ENCODE assay signal across 8 cellular contexts in the genomic region with DNA sequence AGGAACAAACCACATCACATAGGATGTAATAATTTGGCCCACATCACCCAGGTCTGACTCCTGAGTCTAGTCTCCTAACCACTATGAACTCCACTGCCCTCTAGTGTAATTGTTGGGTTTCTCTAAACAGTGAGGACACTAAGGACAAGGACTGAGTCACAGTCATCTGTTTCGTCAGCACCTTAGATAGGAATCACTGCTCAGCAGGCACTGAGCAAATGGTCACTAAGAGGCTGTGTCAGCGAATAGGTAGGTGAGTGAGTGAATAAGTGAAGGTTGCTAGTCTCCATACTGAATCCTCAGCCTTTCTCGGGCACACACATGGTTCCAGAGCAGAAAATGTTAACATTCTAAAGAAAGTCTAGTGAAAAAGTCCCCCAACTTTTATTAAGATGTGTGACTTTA.
DNase-seq lines count a peak whose midpoint lies in the region; ATAC-seq and TF ChIP-seq lines count a peak whose summit lies in the region.

No MANE protein-coding gene starts in this region.

- H3K27me3 Mint-ChIP-seq in naive thymus-derived CD4-positive, alpha-beta T cell: peaks cover 0 to 17% (median 14%) of the 10 kb centered on the region in 5 donors

- no peaks in the 10 kb centered on the region for H3K4me1 ChIP-seq in naive thymus-derived CD4-positive, alpha-beta T cell (ENCODE audit: control insufficient read depth in 2 of 2, insufficient read depth in 2 of 2, low read length in 2 of 2)

- H3K27ac ChIP-seq in naive thymus-derived CD4-positive, alpha-beta T cell (ENCODE audit: low read depth, low read length): no peak overlapping the region

- ATAC-seq in GM19351 (IDR thresholded peaks at IDR 0.05; ENCODE audit: unreplicated experiment) (peak; percentile 94), HG03520 (IDR thresholded peaks at IDR 0.05; ENCODE audit: unreplicated experiment) (peak; percentile 92), GM18505 (IDR thresholded peaks at IDR 0.05; ENCODE audit: unreplicated experiment) (no peak)
- peak; percentile 63 for ATAC-seq in naive thymus-derived CD4-positive, alpha-beta T cell

- H3K4me1 Mint-ChIP-seq in naive thymus-derived CD4-positive, alpha-beta T cell: no peaks in the 10 kb centered on the region

- H3K36me3 ChIP-seq in naive thymus-derived CD4-positive, alpha-beta T cell (ENCODE audit: control insufficient read depth in 2 of 3, insufficient read depth in 3 of 3, low read length in 3 of 3): no peaks in the 10 kb centered on the region

- CTCF ChIA-PET in naive thymus-derived CD4-positive, alpha-beta T cell (lab: Charles Lee): no interaction called here

- POLR2A ChIA-PET in naive thymus-derived CD4-positive, alpha-beta T cell (lab: Charles Lee): no interaction called here

- H3K4me3 ChIP-seq in naive thymus-derived CD4-positive, alpha-beta T cell (ENCODE audit: low read length): no peak overlapping the region

- no peaks in the 10 kb centered on the region for H3K27me3 ChIP-seq in naive thymus-derived CD4-positive, alpha-beta T cell (ENCODE audit: control insufficient read depth in 2 of 2, insufficient read depth in 2 of 2, low read length in 2 of 2)

- no peaks in the 10 kb centered on the region for H3K9me3 Mint-ChIP-seq in naive thymus-derived CD4-positive, alpha-beta T cell

- H3K27ac Mint-ChIP-seq in naive thymus-derived CD4-positive, alpha-beta T cell: no peak overlapping the region

- intact Hi-C loops in naive thymus-derived CD4-positive, alpha-beta T cell (cut with micrococcal nuclease): no loop called here

- H3K9me3 ChIP-seq in naive thymus-derived CD4-positive, alpha-beta T cell (ENCODE audit: control insufficient read depth in 2 of 3, low read length in 3 of 3): no peaks in the 10 kb centered on the region

- H3K4me3 Mint-ChIP-seq in naive thymus-derived CD4-positive, alpha-beta T cell: no peak overlapping the region

- DNase-seq in DMS 273 treated with DMSO at 0.1 percent for 48 hours (lab: John Stamatoyannopoulos, UW): peak; percentile 9
- peak; percentile 59 for DNase-seq in NOMO-1 treated with dmso at 0.1 percent for 144 hours (lab: John Stamatoyannopoulos, UW; ENCODE audit: unreplicated experiment)
- DNase-seq in dermis microvascular lymphatic vessel endothelial cell (ENCODE audit: low read depth in 2 of 2): peak; percentile 16 to 82
- no peak for DNase-seq in naive thymus-derived CD4-positive, alpha-beta T cell
- no peak for DNase-seq in NCI-H128 (lab: John Stamatoyannopoulos, UW; ENCODE audit: unreplicated experiment)

- TF ChIP-seq POLR2A in GM18505 (IDR thresholded peaks at IDR 0.05; ENCODE audit: borderline replicate concordance, extremely low read depth, insufficient read depth, insufficient read length): no peak

- H3K36me3 Mint-ChIP-seq in naive thymus-derived CD4-positive, alpha-beta T cell: no peaks in the 10 kb centered on the region

Comparison
In these comparisons a context has a peak if more than half of its experiments do, and no peak if none do; other contexts are left out.
1. DNase-seq: peak in DMS 273 treated with DMSO at 0.1 percent for 48 hours (single experiment), NOMO-1 treated with dmso at 0.1 percent for 144 hours (single experiment) and dermis microvascular lymphatic vessel endothelial cell (2 of 2); none in naive thymus-derived CD4-positive, alpha-beta T cell (0 of 9) and NCI-H128 (single experiment).